ENCODE assay signal across 15 cellular contexts in genomic region chr16:68071547-68071901, GRCh38.
DNase-seq lines count a peak whose midpoint lies in the region; ATAC-seq lines count a peak whose summit lies in the region.
"Had no signal": no experiment of that assay in that cellular context is flagged by ENCODE, and none has a peak within 500 bp of the region (broad histone marks: within the 10 kb centered on the region; RNA-seq: fewer than 3 reads in every experiment).

No MANE protein-coding gene starts in this region.

- H3K4me3 ChIP-seq in skin epidermis = no peak overlapping the region
- H3K4me3 ChIP-seq: neural progenitor cell, Peyer's patch had no signal

- ATAC-seq in central memory CD8-positive, alpha-beta T cell (replicated peaks; ENCODE audit: extremely low read depth, poor library complexity, severe bottlenecking) = no peak
- ATAC-seq in GM18519 (IDR thresholded peaks at IDR 0.05; ENCODE audit: low FRiP score, unreplicated experiment) (no peak), GM19023 (IDR thresholded peaks at IDR 0.05; ENCODE audit: unreplicated experiment) (no peak)

- H3K9me3 ChIP-seq in KOPT-K1 (ENCODE audit: insufficient read depth, low read length, poor library complexity, severe bottlenecking) = no peaks in the 10 kb centered on the region
- H3K9me3 ChIP-seq: Peyer's patch had no signal

- peaks cover 35% of the 10 kb centered on the region for H3K36me3 ChIP-seq in KOPT-K1 (ENCODE audit: insufficient read depth, low read length)
- H3K36me3 ChIP-seq: neural progenitor cell had no signal

- CTCF ChIA-PET in activated naive CD4-positive, alpha-beta T cell treated with anti-CD3 and anti-CD28 coated beads, Interleukin-2, amount 10 ng/mL, durations not matched to agents 7 days and 5 days (lab: Charles Lee) = interaction anchor here (0.6 to 7.8 kb wide), 9 partner anchors 8 to 292 kb away, joined by 3 to 64 read pairs (median 8); partner anchors contain the start of gene NFATC3

- DNase-seq in activated naive CD4-positive, alpha-beta T cell treated with anti-CD3 and anti-CD28 coated beads, Interleukin-2, amount 10 ng/mL, durations not matched to agents 7 days and 5 days = no peak
- no peak for DNase-seq in activated naive CD4-positive, alpha-beta T cell treated with anti-CD3 and anti-CD28 coated beads, Interleukin-2, amount 50 U/mL, for 16 hours
- no peak for DNase-seq in central memory CD8-positive, alpha-beta T cell (ENCODE audit: low spot score in 2 of 2)
- DNase-seq in NCI-H69 (lab: John Stamatoyannopoulos, UW) = no peak
- DNase-seq: activated effector memory CD4-positive, alpha-beta T cell treated with anti-CD3 and anti-CD28 coated beads, Interleukin-2, amount 50 U/mL, for 16 hours; hypothalamus; NCI-H1694; retina; stimulated activated naive CD4-positive, alpha-beta T cell treated with Interleukin-2 at 50 U/mL for 16 hours had no signal

- H3K36me3 Mint-ChIP-seq in activated naive CD4-positive, alpha-beta T cell treated with anti-CD3 and anti-CD28 coated beads, Interleukin-2, amount 10 ng/mL, durations not matched to agents 7 days and 5 days = peaks cover 61% of the 10 kb centered on the region
- H3K36me3 Mint-ChIP-seq in central memory CD8-positive, alpha-beta T cell (ENCODE audit: insufficient read depth) = peaks cover 12% of the 10 kb centered on the region

- H3K27ac Mint-ChIP-seq in activated naive CD4-positive, alpha-beta T cell treated with anti-CD3 and anti-CD28 coated beads, Interleukin-2, amount 10 ng/mL, durations not matched to agents 7 days and 5 days = peak overlapping the region; percentile 92
- H3K27ac Mint-ChIP-seq in central memory CD8-positive, alpha-beta T cell (ENCODE audit: low read depth) = peak overlapping the region; percentile 79
- H3K27ac Mint-ChIP-seq: neural progenitor cell had no signal

- peaks cover 91% of the 10 kb centered on the region for H3K4me1 Mint-ChIP-seq in activated naive CD4-positive, alpha-beta T cell treated with anti-CD3 and anti-CD28 coated beads, Interleukin-2, amount 10 ng/mL, durations not matched to agents 7 days and 5 days
- H3K4me1 Mint-ChIP-seq in central memory CD8-positive, alpha-beta T cell = peaks cover 84% of the 10 kb centered on the region

- H3K27ac ChIP-seq in KOPT-K1 (ENCODE audit: low read depth, low read length, poor library complexity, severe bottlenecking) (peak overlapping the region; percentile 78), skin epidermis (peak overlapping the region in 14 of 21 experiments; percentile 25 to 90 (median 64))
- H3K27ac ChIP-seq: neural progenitor cell had no signal

- no peak overlapping the region for H3K4me3 Mint-ChIP-seq in activated naive CD4-positive, alpha-beta T cell treated with anti-CD3 and anti-CD28 coated beads, Interleukin-2, amount 10 ng/mL, durations not matched to agents 7 days and 5 days
- H3K4me3 Mint-ChIP-seq in central memory CD8-positive, alpha-beta T cell = peak overlapping the region; percentile 65
- H3K4me3 Mint-ChIP-seq: neural progenitor cell had no signal

- H3K9me3 Mint-ChIP-seq in activated naive CD4-positive, alpha-beta T cell treated with anti-CD3 and anti-CD28 coated beads, Interleukin-2, amount 10 ng/mL, durations not matched to agents 7 days and 5 days = no peaks in the 10 kb centered on the region
- no peaks in the 10 kb centered on the region for H3K9me3 Mint-ChIP-seq in central memory CD8-positive, alpha-beta T cell
- H3K9me3 Mint-ChIP-seq: neural progenitor cell had no signal

- H3K27me3 Mint-ChIP-seq in activated naive CD4-positive, alpha-beta T cell treated with anti-CD3 and anti-CD28 coated beads, Interleukin-2, amount 10 ng/mL, durations not matched to agents 7 days and 5 days = no peaks in the 10 kb centered on the region
- H3K27me3 Mint-ChIP-seq in central memory CD8-positive, alpha-beta T cell = no peaks in the 10 kb centered on the region
